1 cellular context compared by ENCODE assay signal in genomic region chr7:150979706-150980390, GRCh38.
TF ChIP-seq lines count a peak whose summit lies in the region.

No MANE protein-coding gene starts in this region.

TF ChIP-seq in HEK293, 187 proteins besides CTCF, POLR2A, EP300 and RAD21 (continued from another document):
- no peak for TF ChIP-seq INSM2 (tag by site-specific recombination; IDR thresholded peaks at IDR 0.05)
- no peak for TF ChIP-seq ZNF10 (tag by site-specific recombination; IDR thresholded peaks at IDR 0.05)
- no peak for TF ChIP-seq ZNF830 (tag by site-specific recombination; IDR thresholded peaks at IDR 0.05; ENCODE audit: low read depth)
- no peak for TF ChIP-seq SALL2 (tag by site-specific recombination; IDR thresholded peaks at IDR 0.05; ENCODE audit: borderline replicate concordance)
